In genomic region chr11:12071574-12071973, GRCh38 we compare ENCODE assay signal across 22 cellular contexts. TPM values are rescaled to one million over a fixed set of nuclear protein-coding genes. Genes with fewer than 3 reads are reported as not detected.
DNase-seq lines count a peak whose midpoint lies in the region; ATAC-seq and TF ChIP-seq lines count a peak whose summit lies in the region.
"Had no signal": no experiment of that assay in that cellular context is flagged by ENCODE, and none has a peak within 500 bp of the region (broad histone marks: within the 10 kb centered on the region; RNA-seq: fewer than 3 reads in every experiment).

No MANE protein-coding gene starts in this region.

- H2AFZ ChIP-seq in Loucy (ENCODE audit: low read length) (no peak overlapping the region), mesenchymal stem cell (ENCODE audit: low read depth, low read length) (no peak overlapping the region)

- H3K4me2 ChIP-seq in Loucy (ENCODE audit: low read depth, low read length, poor library complexity, severe bottlenecking): peak overlapping the region; percentile 10
- H3K4me2 ChIP-seq in mesenchymal stem cell (ENCODE audit: low read length, poor library complexity, severe bottlenecking): no peak overlapping the region

- no peak overlapping the region for H3K18ac ChIP-seq in mesenchymal stem cell (ENCODE audit: low read depth in 1 of 2, low read length in 2 of 2)

- no peaks in the 10 kb centered on the region for H3K9me3 ChIP-seq in Loucy (ENCODE audit: insufficient read depth, low read depth, low read length)
- no peaks in the 10 kb centered on the region for H3K9me3 ChIP-seq in mesenchymal stem cell (ENCODE audit: control insufficient read depth, low read length)
- H3K9me3 ChIP-seq in heart left ventricle: no peaks in the 10 kb centered on the region
- H3K9me3 ChIP-seq: Peyer's patch, SJSA1 had no signal

- H3K9ac ChIP-seq in Loucy (ENCODE audit: low read depth, low read length, poor library complexity, severe bottlenecking): no peak overlapping the region
- H3K9ac ChIP-seq in mesenchymal stem cell (ENCODE audit: low read length): no peak overlapping the region

- no peaks in the 10 kb centered on the region for H3K79me2 ChIP-seq in Loucy (ENCODE audit: insufficient read depth, low read length)

- no peak overlapping the region for H3K23ac ChIP-seq in mesenchymal stem cell (ENCODE audit: low read length in 2 of 2)

- no peak overlapping the region for H2BK12ac ChIP-seq in mesenchymal stem cell (ENCODE audit: low read length in 2 of 2)

- no peak overlapping the region for H3K14ac ChIP-seq in mesenchymal stem cell (ENCODE audit: low read length in 2 of 2)

- no peaks in the 10 kb centered on the region for H3K36me3 ChIP-seq in Loucy (ENCODE audit: insufficient read depth, low read length)
- no peaks in the 10 kb centered on the region for H3K36me3 ChIP-seq in mesenchymal stem cell (ENCODE audit: control insufficient read depth in 1 of 2, insufficient read depth in 2 of 2, low read depth in 1 of 2, low read length in 2 of 2)
- H3K36me3 ChIP-seq in heart left ventricle: no peaks in the 10 kb centered on the region
- H3K36me3 ChIP-seq: Peyer's patch, SJSA1 had no signal

- peaks cover 5% of the 10 kb centered on the region for H3K27me3 Mint-ChIP-seq in endothelial cell (ENCODE audit: unreplicated experiment)

- H3K4me1 Mint-ChIP-seq in endothelial cell (ENCODE audit: unreplicated experiment): peaks cover 4% of the 10 kb centered on the region

- H4K20me1 ChIP-seq in Loucy (ENCODE audit: insufficient read depth, low read length, poor library complexity, severe bottlenecking): no peaks in the 10 kb centered on the region

- ATAC-seq in heart left ventricle (no peak), GM21737 (IDR thresholded peaks at IDR 0.05; ENCODE audit: unreplicated experiment) (no peak)
- ATAC-seq: CD8-positive, alpha-beta T cell; K562 had no signal

- no peaks in the 10 kb centered on the region for H3K36me3 Mint-ChIP-seq in endothelial cell (ENCODE audit: low read depth, unreplicated experiment)
- H3K36me3 Mint-ChIP-seq: CD8-positive, alpha-beta T cell had no signal

- H3K27ac ChIP-seq in mesenchymal stem cell (ENCODE audit: low read length, poor library complexity, severe bottlenecking): no peak overlapping the region
- no peak overlapping the region for H3K27ac ChIP-seq in heart left ventricle
- H3K27ac ChIP-seq: SJSA1 had no signal

- H4K8ac ChIP-seq in mesenchymal stem cell (ENCODE audit: low read length): no peak overlapping the region

- H2BK15ac ChIP-seq in mesenchymal stem cell (ENCODE audit: low read depth, poor library complexity, severe bottlenecking): no peak overlapping the region

- H3K9me2 ChIP-seq in Loucy (replicated peaks; ENCODE audit: low read depth, low read length): no peaks in the 10 kb centered on the region

- H2AK5ac ChIP-seq in mesenchymal stem cell (ENCODE audit: low read length, severe bottlenecking): no peak overlapping the region

- no peaks in the 10 kb centered on the region for H3K79me1 ChIP-seq in mesenchymal stem cell (replicated peaks; ENCODE audit: low read length, poor library complexity, severe bottlenecking)

- H2BK120ac ChIP-seq in mesenchymal stem cell (ENCODE audit: low read depth, low read length): peak overlapping the region; percentile 24

- no peak for TF ChIP-seq POLR2A in heart left ventricle (IDR thresholded peaks at IDR 0.05)

- no peak overlapping the region for H2BK5ac ChIP-seq in mesenchymal stem cell (ENCODE audit: low read depth, low read length, poor library complexity, severe bottlenecking)

- DNase-seq in endothelial cell (ENCODE audit: low spot score) (no peak), mesenchymal stem cell (peak; percentile 42), heart left ventricle (no peak), glomerular visceral epithelial cell (ENCODE audit: extremely low spot score) (no peak), AG20443 (ENCODE audit: low spot score) (no peak)
- DNase-seq: ACHN; AML-193; C1 segment of cervical spinal cord; CD8-positive, alpha-beta T cell; EL; GF-D8; NCI-H1092; NCI-H1436 treated with DMSO at 0.1 percent for 48 hours; NCI-H1930; NCI-H2227 treated with DMSO at 0.1 percent for 48 hours; NCI-H510A; NCI-H748 treated with DMSO at 0.1 percent for 48 hours had no signal

- H3K27me3 ChIP-seq in Loucy (ENCODE audit: insufficient read depth, low read length, poor library complexity, severe bottlenecking) (no peaks in the 10 kb centered on the region), mesenchymal stem cell (ENCODE audit: control insufficient read depth in 1 of 2, insufficient read depth in 1 of 2, low read length in 2 of 2) (no peaks in the 10 kb centered on the region), heart left ventricle (no peaks in the 10 kb centered on the region)
- H3K27me3 ChIP-seq: Peyer's patch, SJSA1 had no signal

- no peak overlapping the region for H3K27ac Mint-ChIP-seq in endothelial cell (ENCODE audit: unreplicated experiment)
- H3K27ac Mint-ChIP-seq: CD8-positive, alpha-beta T cell had no signal

- no peak overlapping the region for H4K91ac ChIP-seq in mesenchymal stem cell (ENCODE audit: low read length)

- H3K4me3 ChIP-seq in Loucy (ENCODE audit: low read length, poor library complexity, severe bottlenecking) (no peak overlapping the region), mesenchymal stem cell (ENCODE audit: insufficient read depth in 1 of 2, low read depth in 1 of 2, low read length in 2 of 2) (no peak overlapping the region), heart left ventricle (no peak overlapping the region)
- H3K4me3 ChIP-seq: K562, Peyer's patch, SJSA1 had no signal

- H3K4ac ChIP-seq in mesenchymal stem cell (ENCODE audit: low read depth in 1 of 2, low read length in 2 of 2): no peak overlapping the region

- H3K4me1 ChIP-seq in Loucy (ENCODE audit: insufficient read depth, low read length, poor library complexity, severe bottlenecking) (peaks cover 23% of the 10 kb centered on the region), mesenchymal stem cell (ENCODE audit: control insufficient read depth, insufficient read depth, low read depth, low read length) (peaks cover 15% of the 10 kb centered on the region), heart left ventricle (peaks cover 0 to 10% (median 7%) of the 10 kb centered on the region in 12 donors)

- intact Hi-C loops in heart left ventricle (cut with DNase I): loop anchor here in 1 of 10 donors (10.0 kb wide), 1 partner anchor 1103 kb away; no protein-coding TSS in a partner anchor

- no peaks in the 10 kb centered on the region for H3K9me3 Mint-ChIP-seq in endothelial cell (ENCODE audit: unreplicated experiment)
- H3K9me3 Mint-ChIP-seq: CD8-positive, alpha-beta T cell had no signal

- 80% methylated on average over 1 of the region's 3 CpGs for WGBS in mesenchymal stem cell
- WGBS in heart left ventricle, 4 donors: 87 to 98% (median 95%) methylated on average over 3 of the region's 3 CpGs

- TF ChIP-seq CTCF in Loucy (conservative IDR thresholded peaks at IDR 0.05; ENCODE audit: low read length) (no peak), endothelial cell (IDR thresholded peaks at IDR 0.05; ENCODE audit: unreplicated experiment) (no peak), heart left ventricle (IDR thresholded peaks at IDR 0.05) (no peak)

- peak overlapping the region; percentile 29 for H3K4me3 Mint-ChIP-seq in endothelial cell (ENCODE audit: unreplicated experiment)
- H3K4me3 Mint-ChIP-seq: CD8-positive, alpha-beta T cell had no signal

- H3F3A ChIP-seq in Loucy (ENCODE audit: low read depth): no peaks in the 10 kb centered on the region

RNA-seq across cellular contexts. Expression of gene MICAL2, which starts 38.8 kb away (rescaled TPM):
- total RNA-seq in endothelial cell (ENCODE audit: unreplicated experiment): 21.7 TPM
- polyA plus RNA-seq in mesenchymal stem cell (2013, experiment 1 of 2): 96.9 TPM
- polyA plus RNA-seq in mesenchymal stem cell (2013, experiment 2 of 2): 100 TPM
- total RNA-seq in heart left ventricle: 100 to 1,000 TPM in 2 of 9 donors, 10 to 100 TPM in 7; 48.2 to 110 (median 87.8) TPM
- polyA plus RNA-seq in heart left ventricle: 10 to 100 TPM; 37.6 to 86.4 TPM
